ENCODE assay signal across 12 cellular contexts in the genomic region with DNA sequence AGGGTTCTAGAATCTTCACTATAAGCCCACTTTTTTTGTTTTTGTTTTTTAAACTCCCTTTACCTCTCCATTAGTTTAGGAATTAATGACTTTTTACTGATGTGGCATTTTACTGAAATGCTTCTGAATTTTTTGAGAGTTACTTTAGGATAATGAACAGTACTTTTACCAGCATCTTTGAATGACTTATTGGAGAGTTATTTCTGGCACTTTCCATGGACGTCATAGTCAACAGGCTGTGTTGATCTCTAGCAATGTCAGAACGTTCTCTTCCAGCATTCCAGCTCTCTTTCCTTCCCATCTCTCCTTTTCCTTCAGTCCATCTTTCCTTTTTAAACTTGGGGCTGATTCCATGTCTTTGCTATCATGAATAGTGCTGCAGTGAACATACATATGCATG. TPM values are rescaled to one million over a fixed set of nuclear protein-coding genes. Genes with fewer than 3 reads are reported as not detected.
DNase-seq lines count a peak whose midpoint lies in the region; ATAC-seq and FAIRE-seq lines count a peak whose summit lies in the region.
"Had no signal": no experiment of that assay in that cellular context is flagged by ENCODE, and none has a peak within 500 bp of the region (broad histone marks: within the 10 kb centered on the region; RNA-seq: fewer than 3 reads in every experiment).

No MANE protein-coding gene starts in this region.

- ATAC-seq in left cardiac atrium = peak; percentile 76

- H3K9me3 ChIP-seq in skeletal muscle satellite cell (replicated peaks; ENCODE audit: low read length) = no peaks in the 10 kb centered on the region

- intact Hi-C loops in left cardiac atrium (cut with DNase I) = loop anchor here in 1 of 2 donors (5.0 kb wide), 1 partner anchor 46 kb away; the partner anchor contains the start of gene CLIC4

- H3K36me3 ChIP-seq in skeletal muscle satellite cell (ENCODE audit: insufficient read depth, low read length) = peaks cover 15% of the 10 kb centered on the region

- H3K27me3 ChIP-seq in skeletal muscle satellite cell (ENCODE audit: control insufficient read depth, insufficient read depth, low read length) = no peaks in the 10 kb centered on the region

- DNase-seq in ELR (ENCODE audit: low read depth) (peak; percentile 78), amniotic epithelial cell (ENCODE audit: low read depth) (peak; percentile 89), left cardiac atrium (no peak), KBM-7 (no peak), NCI-H2196 treated with DMSO at 0.1 percent for 48 hours (lab: John Stamatoyannopoulos, UW; ENCODE audit: unreplicated experiment) (no peak), NCI-H526 (lab: John Stamatoyannopoulos, UW) (no peak), frontal cortex (ENCODE audit: low spot score in 2 of 2) (no peak)
- DNase-seq: DMS153; effector memory CD4-positive, alpha-beta T cell; NCI-H2171 treated with DMSO at 0.1 percent for 48 hours; stimulated activated CD4-positive, alpha-beta T cell treated with anti-CD3 and anti-CD28 coated beads, Interleukin-12 subunit alpha, Interleukin-12 subunit beta, amount 100 ng/mL, for 4 hours had no signal

- peaks cover 37% of the 10 kb centered on the region for H3K4me1 ChIP-seq in skeletal muscle satellite cell (ENCODE audit: control insufficient read depth, insufficient read depth, low read length)

- peak overlapping the region; percentile 50 for H3K4me2 ChIP-seq in skeletal muscle satellite cell (ENCODE audit: low read length)

- no peak overlapping the region for H3K4me3 ChIP-seq in skeletal muscle satellite cell (ENCODE audit: low read length)

- in situ Hi-C loops in KBM-7 (cut with MboI; ENCODE audit: low pct_unique_long_range_greater_than_20kb, low sequenced_read_pairs) = no loop called here

- FAIRE-seq in frontal cortex (lab: Jason Lieb, UNC) = no peak

- H3K9ac ChIP-seq in skeletal muscle satellite cell (ENCODE audit: low read depth, low read length) = peak overlapping the region; percentile 63

RNA-seq across cellular contexts. Expression of gene CLIC4, which starts 48.5 kb away (rescaled TPM):
- total RNA-seq in left cardiac atrium (100 to 1,000 TPM; 164 to 263 TPM), frontal cortex (106 TPM)
- 271 and 344 TPM in 2 replicates for total RNA-seq in skeletal muscle satellite cell (2012; rRNA removed)

Comparison
In these comparisons a context has a peak if more than half of its experiments do, and no peak if none do; other contexts are left out.
1. DNase-seq: peak in ELR (single experiment) and amniotic epithelial cell (single experiment); none in left cardiac atrium (single experiment), KBM-7 (single experiment), NCI-H2196 treated with DMSO at 0.1 percent for 48 hours (single experiment), NCI-H526 (0 of 2) and frontal cortex (0 of 2).